In the genomic region with DNA sequence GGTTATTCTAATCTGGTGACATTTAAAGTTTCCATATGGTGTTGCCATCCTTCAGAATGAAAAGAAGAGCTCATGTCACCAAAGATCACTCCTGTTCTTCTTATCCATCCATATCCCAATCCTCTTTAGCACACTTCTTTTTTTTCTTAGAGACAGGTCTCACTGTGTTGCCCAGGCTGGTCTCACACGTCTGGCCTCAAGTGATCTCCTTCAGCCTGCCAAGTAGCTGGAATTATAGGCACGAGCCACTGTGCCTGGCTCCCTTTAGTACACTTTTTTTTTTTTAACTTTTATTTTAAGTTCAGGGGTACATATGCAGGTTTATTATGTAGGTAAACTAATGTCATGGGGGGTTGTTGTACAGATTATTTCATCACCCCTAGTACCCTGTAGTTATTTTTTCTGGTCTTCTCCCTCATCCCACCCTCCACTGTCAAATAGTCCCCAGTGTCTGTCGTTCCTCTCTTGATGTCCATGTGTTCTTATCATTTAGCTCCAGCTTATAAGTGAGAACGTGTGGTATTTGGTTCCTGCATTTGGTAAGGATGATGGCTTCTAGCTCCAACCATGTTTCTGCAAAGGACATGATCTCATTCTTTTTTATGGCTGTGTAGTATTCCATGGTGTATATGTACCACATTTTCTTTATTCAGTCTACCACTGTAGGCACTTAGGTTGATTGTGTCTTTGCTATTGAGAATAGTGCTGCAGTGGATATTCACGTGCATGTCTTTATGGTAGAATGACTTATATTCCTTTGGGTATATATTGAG, we compare ENCODE assay signal across 1 cellular context.
TF ChIP-seq lines count a peak whose summit lies in the region.

No MANE protein-coding gene starts in this region.

TF ChIP-seq in K562, 482 proteins besides CTCF, POLR2A, EP300 and RAD21:
- TF ChIP-seq, protein P1, sequence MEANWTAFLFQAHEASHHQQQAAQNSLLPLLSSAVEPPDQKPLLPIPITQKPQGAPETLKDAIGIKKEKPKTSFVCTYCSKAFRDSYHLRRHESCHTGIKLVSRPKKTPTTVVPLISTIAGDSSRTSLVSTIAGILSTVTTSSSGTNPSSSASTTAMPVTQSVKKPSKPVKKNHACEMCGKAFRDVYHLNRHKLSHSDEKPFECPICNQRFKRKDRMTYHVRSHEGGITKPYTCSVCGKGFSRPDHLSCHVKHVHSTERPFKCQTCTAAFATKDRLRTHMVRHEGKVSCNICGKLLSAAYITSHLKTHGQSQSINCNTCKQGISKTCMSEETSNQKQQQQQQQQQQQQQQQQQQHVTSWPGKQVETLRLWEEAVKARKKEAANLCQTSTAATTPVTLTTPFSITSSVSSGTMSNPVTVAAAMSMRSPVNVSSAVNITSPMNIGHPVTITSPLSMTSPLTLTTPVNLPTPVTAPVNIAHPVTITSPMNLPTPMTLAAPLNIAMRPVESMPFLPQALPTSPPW (CRISPR knock-in tag; IDR thresholded peaks at IDR 0.05), result no peak
- peak; percentile 89 for TF ChIP-seq ZNF146 (CRISPR knock-in tag; IDR thresholded peaks at IDR 0.05; ENCODE audit: unreplicated experiment)
- no peak for TF ChIP-seq HNRNPLL (IDR thresholded peaks at IDR 0.05; ENCODE audit: low read depth, low read length, poor library complexity, severe bottlenecking)
- TF ChIP-seq RBM25 (IDR thresholded peaks at IDR 0.05; ENCODE audit: low read depth, low read length, severe bottlenecking), result peak; percentile 53
- TF ChIP-seq BCOR (IDR thresholded peaks at IDR 0.05), result 0 out of 2 replicates have a peak, but pooled peaks have one; percentile 10
